8 cellular contexts compared by ENCODE assay signal in genomic region chr1:204507317-204508105, GRCh38. TPM values are rescaled to one million over a fixed set of nuclear protein-coding genes. Genes with fewer than 3 reads are reported as not detected.
A peak's percentile ranks its signal among the peaks of the same experiment; 100 is the strongest.
DNase-seq lines count a peak whose midpoint lies in the region; ATAC-seq, FAIRE-seq and TF ChIP-seq lines count a peak whose summit lies in the region.

No MANE protein-coding gene starts in this region.

- peak overlapping the region; percentile 98 for H3K18ac ChIP-seq in H1 (ENCODE audit: extremely low read depth, low read length)

- H2BK120ac ChIP-seq in H1 (replicated peaks; ENCODE audit: low read depth, low read length) = peak overlapping the region; percentile 68

- peak overlapping the region; percentile 68 to 94 for H3K4me2 ChIP-seq in H1 (ENCODE audit: insufficient read depth in 1 of 2, low read depth in 2 of 2, low read length in 2 of 2)

- peak overlapping the region; percentile 97 for H4K5ac ChIP-seq in H1 (ENCODE audit: insufficient read length, low read depth, low read length)

- H3K14ac ChIP-seq in H1 (ENCODE audit: insufficient read length) = no peak overlapping the region

- H3K9me3 Mint-ChIP-seq in CD14-positive monocyte (peaks cover 0 to 4% (median 2%) of the 10 kb centered on the region in 7 donors), type B pancreatic cell (no peaks in the 10 kb centered on the region)

- H3K27me3 Mint-ChIP-seq in CD14-positive monocyte (ENCODE audit: low read depth in 3 of 3) (peaks cover 0 to 2% (median 0%) of the 10 kb centered on the region in 3 donors), type B pancreatic cell (peaks cover 13% of the 10 kb centered on the region)

- no peak overlapping the region for H2AK5ac ChIP-seq in H1 (ENCODE audit: low read depth, low read length)

- DNase-seq in CD14-positive monocyte (ENCODE audit: low spot score) (no peak), MG63 (peak; percentile 66), H1 (ENCODE audit: low read depth in 1 of 2, low spot score in 2 of 2) (peak; percentile 49 to 88), type B pancreatic cell (ENCODE audit: extremely low spot score, unreplicated experiment) (no peak), amniotic stem cell (lab: John Stamatoyannopoulos, UW) (no peak)

- WGBS in H1 (ENCODE audit: extremely low coverage in 1 of 2, insufficient coverage in 1 of 2, insufficient read length in 1 of 2, insufficient replicate concordance in 2 of 2, low coverage in 1 of 2, low lambda C conversion rate in 2 of 2, missing lambda C conversion rate in 1 of 2), 2 experiments = 3% methylated on average over 22 of the region's 22 CpGs; no CpG with 5 or more reads in 1 of the 2 experiments
- 1 to 3% methylated on average over 10 to 11 of the region's 22 CpGs for WGBS in mesodermal cell (ENCODE audit: insufficient coverage in 2 of 2), 2 experiments

- intact Hi-C loops in CD14-positive monocyte (cut with micrococcal nuclease) = loop anchor here in 1 of 2 donors (5.0 kb wide), 1 partner anchor 95 kb away; the partner anchor contains the start of gene PPP1R15B

- H3K79me2 ChIP-seq in H1 (ENCODE audit: control insufficient read depth in 1 of 2, insufficient read depth in 2 of 2, low read length in 2 of 2) = no peaks in the 10 kb centered on the region

- H3K4me3 ChIP-seq in MG63 (peak overlapping the region; percentile 56), H1 (ENCODE audit: extremely low read depth in 1 of 4, insufficient read depth in 2 of 4, low read depth in 3 of 4, low read length in 4 of 4) (peak overlapping the region; percentile 80 to 90 (median 88)), mesodermal cell (ENCODE audit: extremely low read depth, insufficient read depth, low read length, poor library complexity, severe bottlenecking) (peak overlapping the region; percentile 71)

- H3K27me3 ChIP-seq in MG63 = no peaks in the 10 kb centered on the region
- H3K27me3 ChIP-seq in H1 (replicated peaks in 1 of 4; ENCODE audit: control insufficient read depth in 3 of 4, extremely low read depth in 1 of 4, insufficient read depth in 3 of 4, low read length in 3 of 4) = no peaks in the 10 kb centered on the region

- H4K20me1 ChIP-seq in H1 (replicated peaks in 1 of 2; ENCODE audit: control insufficient read depth in 1 of 2, insufficient read depth in 2 of 2, low read length in 2 of 2) = peaks cover 0 to 2% of the 10 kb centered on the region in 2 experiments

- H2BK20ac ChIP-seq in H1 (ENCODE audit: low read length) = no peak overlapping the region

- H3K23ac ChIP-seq in H1 (ENCODE audit: insufficient read length) = no peak overlapping the region

- FAIRE-seq in H1 (lab: Jason Lieb, UNC) = no peak

- no peak overlapping the region; the same call in 1 of the 2 replicates for H2BK15ac ChIP-seq in H1 (ENCODE audit: low read length)

- H3K27ac Mint-ChIP-seq in CD14-positive monocyte (peak overlapping the region; percentile 85 to 95 (median 93)), type B pancreatic cell (peak overlapping the region; percentile 99)

- peak overlapping the region; percentile 79 to 99 (median 81) for H3K9ac ChIP-seq in H1 (replicated peaks in 1 of 4; ENCODE audit: extremely low read depth in 1 of 4, low read depth in 3 of 4, low read length in 3 of 4)

- H2BK12ac ChIP-seq in H1 (ENCODE audit: low read depth, low read length) = no peak overlapping the region; the same call in 1 of the 2 replicates

- no peak for TF ChIP-seq CTCF in CD14-positive monocyte (IDR thresholded peaks at IDR 0.05)
- no peak for TF ChIP-seq CTCF in H1 (IDR thresholded peaks at IDR 0.05; ENCODE audit: control extremely low read depth in 1 of 3, insufficient read depth in 1 of 3, low read depth in 1 of 3, low read length in 3 of 3)
- no peak for TF ChIP-seq CTCF in type B pancreatic cell (conservative IDR thresholded peaks at IDR 0.05)

- H3K4me1 ChIP-seq in H1 (replicated peaks in 1 of 4; ENCODE audit: control insufficient read depth in 3 of 4, insufficient read depth in 4 of 4, low read length in 3 of 4) = peaks cover 0 to 2% (median 0%) of the 10 kb centered on the region in 4 experiments; a peak in 1 of 7 replicates
- H3K4me1 ChIP-seq in mesodermal cell (ENCODE audit: control insufficient read depth, insufficient read depth, low read length, poor library complexity, severe bottlenecking) = no peaks in the 10 kb centered on the region

- CTCF ChIA-PET in H1 (lab: Charles Lee; ENCODE audit: partially characterized antibody) = interaction anchor here (0.7 to 49.0 kb wide), 8 partner anchors 8 to 299 kb away, joined by 3 to 2124 read pairs (median 6); partner anchors contain the start of gene PIK3C2B

- peaks cover 2% of the 10 kb centered on the region; the same call in 1 of the 2 replicates for H3K23me2 ChIP-seq in H1 (ENCODE audit: low read depth, low read length)

- peak overlapping the region; percentile 72 for H3K4ac ChIP-seq in H1 (replicated peaks; ENCODE audit: insufficient read length, low read depth, low read length)

- TF ChIP-seq RAD21 in H1 (IDR thresholded peaks at IDR 0.05 in 1 of 2, conservative IDR thresholded peaks at IDR 0.05 in 1 of 2; ENCODE audit: low read depth in 2 of 2, low read length in 2 of 2) = no peak

- H3K27ac ChIP-seq in H1 (ENCODE audit: low read depth, low read length) (peak overlapping the region; percentile 82), mesodermal cell (ENCODE audit: low read depth, low read length, severe bottlenecking) (peak overlapping the region; percentile 98)

- peak overlapping the region; percentile 60 for H2BK5ac ChIP-seq in H1 (ENCODE audit: low read depth, low read length)

- TF ChIP-seq POLR2A in H1 (IDR thresholded peaks at IDR 0.05; ENCODE audit: control extremely low read depth in 1 of 2, low read depth in 2 of 2, low read length in 2 of 2) = peak; percentile 48 to 82

- H3K79me1 ChIP-seq in H1 (ENCODE audit: low read depth, low read length) = no peaks in the 10 kb centered on the region

- H3K4me3 Mint-ChIP-seq in CD14-positive monocyte = peak overlapping the region; percentile 92 to 95
- peak overlapping the region; percentile 96 for H3K4me3 Mint-ChIP-seq in type B pancreatic cell

- POLR2A ChIA-PET in H1 (lab: Charles Lee; ENCODE audit: partially characterized antibody) = interaction anchor here (0.8 to 4.5 kb wide), 23 partner anchors 9 to 278 kb away, joined by 3 to 106 read pairs (median 4); partner anchors contain the start of genes MDM4 and PIK3C2B

- H4K91ac ChIP-seq in H1 (replicated peaks; ENCODE audit: insufficient read length, low read length) = peak overlapping the region; percentile 86

- peak overlapping the region; percentile 96 for H2AFZ ChIP-seq in H1 (ENCODE audit: low read length)

- H4K8ac ChIP-seq in H1 (ENCODE audit: extremely low read depth, insufficient read depth, low read length) = no peak overlapping the region

- no peaks in the 10 kb centered on the region for H3K9me3 ChIP-seq in MG63
- H3K9me3 ChIP-seq in H1 (ENCODE audit: insufficient read depth in 2 of 2, low read depth in 1 of 2, low read length in 1 of 2) = no peaks in the 10 kb centered on the region
- no peaks in the 10 kb centered on the region for H3K9me3 ChIP-seq in mesodermal cell (ENCODE audit: control insufficient read depth, low read length)

- H3K4me1 Mint-ChIP-seq in CD14-positive monocyte (peaks cover 42% of the 10 kb centered on the region), type B pancreatic cell (ENCODE audit: unreplicated experiment) (peaks cover 34% of the 10 kb centered on the region)

- H3K56ac ChIP-seq in H1 (replicated peaks; ENCODE audit: insufficient read length, low read depth, low read length) = peak overlapping the region; percentile 23

- H3K36me3 ChIP-seq in MG63 (no peaks in the 10 kb centered on the region), H1 (ENCODE audit: control insufficient read depth in 2 of 4, insufficient read depth in 4 of 4, low read length in 3 of 4) (no peaks in the 10 kb centered on the region), mesodermal cell (ENCODE audit: control insufficient read depth, insufficient read depth, low read length) (no peaks in the 10 kb centered on the region)

- peak; percentile 15 for ATAC-seq in GM19438 (IDR thresholded peaks at IDR 0.05; ENCODE audit: low read depth, unreplicated experiment)
- ATAC-seq in SK-N-SH treated with all-trans-retinoic acid at 6 μM for 48 hours = peak; percentile 61

- H3K36me3 Mint-ChIP-seq in CD14-positive monocyte (no peaks in the 10 kb centered on the region), type B pancreatic cell (peaks cover 12% of the 10 kb centered on the region)

- peak in 1 of 2 experiments; percentile 98; a peak in 2 of 3 replicates for TF ChIP-seq EP300 in H1 (IDR thresholded peaks at IDR 0.05; ENCODE audit: borderline replicate concordance in 1 of 2, low read depth in 2 of 2, low read length in 2 of 2)

RNA-seq across cellular contexts. Expression of gene MDM4, which starts 8.7 kb away (rescaled TPM):
- 10 to 100 TPM in 1 of 2 donors, 1 to 10 TPM in 1; 7.8 to 10.2 TPM for polyA plus RNA-seq in CD14-positive monocyte
- total RNA-seq in MG63 (2014; rRNA removed; shearing (Covaris generic); ENCODE audit: low replicate concordance) = 6.6 and 7.2 TPM in 2 replicates
- total RNA-seq in H1 (2021; fragmentation: NEBNext Ultra II Directional; extraction: Animal tissue kit (Norgen Biotek cat#: 25700)) = 81.7 and 84.9 TPM in 2 replicates
- 10.0 and 10.8 TPM in 2 replicates for polyA plus RNA-seq in H1 (2011; rRNA removed)
- polyA plus RNA-seq in H1 (2011; cell fraction: cytosol; rRNA removed) = 12.8 TPM
- polyA plus RNA-seq in H1 (2011; cell fraction: nucleus; rRNA removed) = 23.1 TPM
- 9.8 to 13.2 TPM (median 11.4 TPM) in 4 replicates for polyA plus RNA-seq in H1 (2012, experiment 1 of 2)
- 2.0 TPM for polyA plus RNA-seq in H1 (2012, experiment 2 of 2)
- 20.5 TPM for polyA plus RNA-seq in H1 (2013, experiment 1 of 2)
- polyA plus RNA-seq in H1 (2013, experiment 2 of 2) = 18.6 TPM
- 75.0 and 83.5 TPM in 2 replicates for polyA minus RNA-seq in H1 (2011; rRNA and poly(A)+ RNA removed)
- 26.9 TPM for polyA minus RNA-seq in H1 (2011; cell fraction: cytosol; rRNA and poly(A)+ RNA removed)
- 109 TPM for polyA minus RNA-seq in H1 (2011; cell fraction: nucleus; rRNA and poly(A)+ RNA removed)
- 15.6 TPM for polyA plus RNA-seq in mesodermal cell (2013, experiment 1 of 2)
- 16.9 TPM for polyA plus RNA-seq in mesodermal cell (2013, experiment 2 of 2)
- total RNA-seq in type B pancreatic cell (ENCODE audit: low replicate concordance) = 70.0 and 101 TPM in 2 replicates

RNA-seq across cellular contexts. Expression of gene PIK3C2B, which starts 12.9 kb away (rescaled TPM):
- polyA plus RNA-seq in CD14-positive monocyte (under 1 TPM in 1 of 2 donors, not detected in 1; 0.04 TPM), H1 (2011; rRNA removed) (20.4 and 26.0 TPM in 2 replicates)
- total RNA-seq in MG63 (2014; rRNA removed; shearing (Covaris generic); ENCODE audit: low replicate concordance) = 2.8 and 3.4 TPM in 2 replicates
- total RNA-seq in H1 (2021; fragmentation: NEBNext Ultra II Directional; extraction: Animal tissue kit (Norgen Biotek cat#: 25700)) = 36.7 and 36.9 TPM in 2 replicates
- polyA plus RNA-seq in H1 (2011; cell fraction: cytosol; rRNA removed) = 15.9 TPM
- polyA plus RNA-seq in H1 (2011; cell fraction: nucleus; rRNA removed) = 30.4 TPM
- polyA plus RNA-seq in H1 (2012, experiment 1 of 2) = 11.3 to 13.9 TPM (median 12.5 TPM) in 4 replicates
- polyA plus RNA-seq in H1 (2012, experiment 2 of 2) = 8.4 TPM
- polyA plus RNA-seq in H1 (2013, experiment 1 of 2) = 8.5 TPM
- 7.8 TPM for polyA plus RNA-seq in H1 (2013, experiment 2 of 2)
- polyA minus RNA-seq in H1 (2011; rRNA and poly(A)+ RNA removed) = 44.4 and 55.8 TPM in 2 replicates
- 30.4 TPM for polyA minus RNA-seq in H1 (2011; cell fraction: cytosol; rRNA and poly(A)+ RNA removed)
- polyA minus RNA-seq in H1 (2011; cell fraction: nucleus; rRNA and poly(A)+ RNA removed) = 37.1 TPM
- 15.7 TPM for polyA plus RNA-seq in mesodermal cell (2013, experiment 1 of 2)
- polyA plus RNA-seq in mesodermal cell (2013, experiment 2 of 2) = 11.4 TPM
- 55.1 and 77.5 TPM in 2 replicates for total RNA-seq in type B pancreatic cell (ENCODE audit: low replicate concordance)

Comparison
In these comparisons a context has a peak if more than half of its experiments do, and no peak if none do; other contexts are left out.
1. DNase-seq: peak in MG63 (single experiment) and H1 (2 of 2); none in CD14-positive monocyte (single experiment), type B pancreatic cell (single experiment) and amniotic stem cell (single experiment).
2. Peak in every context shown above with its lines, with median percentiles within 50 percentile points of each other: H3K4me3 ChIP-seq.